8 cellular contexts compared by ENCODE assay signal in the genomic region with DNA sequence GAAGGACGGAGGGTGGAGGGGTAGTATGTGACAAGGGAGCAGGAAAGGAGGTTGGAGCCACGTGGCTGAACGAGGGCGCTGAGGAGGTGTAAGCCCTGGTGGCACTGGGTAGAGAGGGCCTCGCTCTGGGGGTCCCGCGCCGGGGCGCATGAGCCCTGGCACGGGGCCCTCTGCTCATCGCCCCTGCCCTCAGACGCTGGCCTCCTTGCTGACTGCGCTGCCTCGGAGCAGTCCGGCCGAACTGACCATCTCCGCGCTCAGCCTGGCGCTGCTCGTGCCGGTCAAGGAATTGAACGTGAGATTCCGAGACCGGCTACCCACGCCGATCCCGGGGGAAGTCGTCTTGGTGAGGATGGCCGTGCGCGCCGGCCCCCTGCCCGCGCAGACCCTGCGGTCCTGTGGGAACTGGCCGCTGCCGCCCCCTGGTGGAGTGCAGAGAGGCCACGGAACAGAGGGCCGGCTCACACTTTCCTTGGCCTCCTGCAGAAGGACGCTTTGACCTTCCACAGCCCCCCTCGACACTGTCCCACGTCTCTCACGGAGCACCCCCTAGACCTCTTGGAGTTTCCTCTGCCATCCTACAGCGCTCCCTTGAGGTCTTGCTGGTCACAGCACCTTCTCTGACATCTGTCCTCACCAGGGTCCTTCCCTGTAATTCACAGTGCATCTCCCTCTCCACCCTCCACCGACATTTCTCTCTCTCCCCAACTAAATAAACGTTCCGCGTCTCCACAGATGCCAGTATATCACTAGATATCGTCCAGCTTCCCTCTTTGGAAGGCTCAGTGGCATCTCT. TPM values are rescaled to one million over a fixed set of nuclear protein-coding genes. Genes with fewer than 3 reads are reported as not detected.
A peak's percentile ranks its signal among the peaks of the same experiment; 100 is the strongest.
DNase-seq lines count a peak whose midpoint lies in the region; ATAC-seq, FAIRE-seq and TF ChIP-seq lines count a peak whose summit lies in the region.

No MANE protein-coding gene starts in this region.

- peak; percentile 87 for DNase-seq in BE2C
- DNase-seq in NCI-H2227 treated with DMSO at 0.1 percent for 48 hours (lab: John Stamatoyannopoulos, UW), result peak; percentile 44
- peak; percentile 56 for DNase-seq in activated T-cell treated with anti-CD3 and anti-CD28 coated beads, Interleukin-2, amount 50 U/mL, for 4 hours
- DNase-seq in fibroblast of mammary gland (ENCODE audit: low read depth), result peak; percentile 16
- DNase-seq in nephron progenitor cell, result peak; percentile 90
- peak; percentile 72 for DNase-seq in urothelium cell line (ENCODE audit: low spot score)
- no peak for DNase-seq in DMS153 treated with DMSO at 0.1 percent for 48 hours (lab: John Stamatoyannopoulos, UW; ENCODE audit: unreplicated experiment)

- H3K27me3 ChIP-seq in BE2C, result peaks cover 6% of the 10 kb centered on the region; the same call in 1 of the 2 replicates

- H3K4me3 ChIP-seq in BE2C (ENCODE audit: low read depth, low read length), result peak overlapping the region; percentile 45
- peak overlapping the region; percentile 30 for H3K4me3 ChIP-seq in fibroblast of mammary gland (ENCODE audit: control insufficient read depth, low read depth, low read length)

- no peaks in the 10 kb centered on the region for H3K4me1 ChIP-seq in BE2C

- peak overlapping the region; percentile 65 for H3K4me3 Mint-ChIP-seq in activated T-cell treated with anti-CD3 and anti-CD28 coated beads, Interleukin-2, amount 50 U/mL, for 4 hours
- peak overlapping the region; percentile 81 for H3K4me3 Mint-ChIP-seq in nephron progenitor cell

- H3K27ac Mint-ChIP-seq in nephron progenitor cell, result no peak overlapping the region

- TF ChIP-seq CTCF in BE2C (IDR thresholded peaks at IDR 0.05; ENCODE audit: low read depth, low read length), result peak; percentile 92
- peak; percentile 75 for TF ChIP-seq CTCF in fibroblast of mammary gland (conservative IDR thresholded peaks at IDR 0.05; ENCODE audit: control insufficient read depth, insufficient read depth, low read depth, low read length)
- peak; percentile 94 for TF ChIP-seq CTCF in nephron progenitor cell (IDR thresholded peaks at IDR 0.05)

- no peak for FAIRE-seq in urothelium cell line (lab: Jason Lieb, UNC)

- no peaks in the 10 kb centered on the region for H3K36me3 ChIP-seq in BE2C

- no peaks in the 10 kb centered on the region for H3K9me3 Mint-ChIP-seq in activated T-cell treated with anti-CD3 and anti-CD28 coated beads, Interleukin-2, amount 50 U/mL, for 4 hours
- H3K9me3 Mint-ChIP-seq in nephron progenitor cell, result peaks cover 3% of the 10 kb centered on the region

- no peaks in the 10 kb centered on the region for H3K36me3 Mint-ChIP-seq in activated T-cell treated with anti-CD3 and anti-CD28 coated beads, Interleukin-2, amount 50 U/mL, for 4 hours (ENCODE audit: insufficient read depth)
- H3K36me3 Mint-ChIP-seq in nephron progenitor cell (ENCODE audit: low read depth), result peaks cover 15% of the 10 kb centered on the region

- peaks cover 95% of the 10 kb centered on the region for H3K27me3 Mint-ChIP-seq in activated T-cell treated with anti-CD3 and anti-CD28 coated beads, Interleukin-2, amount 50 U/mL, for 4 hours (ENCODE audit: low read depth)
- peaks cover 100% of the 10 kb centered on the region for H3K27me3 Mint-ChIP-seq in nephron progenitor cell (ENCODE audit: low read depth, poor library complexity)

- H3K9me3 ChIP-seq in BE2C, result no peaks in the 10 kb centered on the region

- peak; percentile 52 for ATAC-seq in GM21360 (IDR thresholded peaks at IDR 0.05; ENCODE audit: unreplicated experiment)
- ATAC-seq in activated T-cell treated with anti-CD3 and anti-CD28 coated beads, Interleukin-2, amount 50 U/mL, for 4 hours, result peak; percentile 78

- peaks cover 26% of the 10 kb centered on the region for H3K4me1 Mint-ChIP-seq in activated T-cell treated with anti-CD3 and anti-CD28 coated beads, Interleukin-2, amount 50 U/mL, for 4 hours (ENCODE audit: low read depth)
- peaks cover 38% of the 10 kb centered on the region for H3K4me1 Mint-ChIP-seq in nephron progenitor cell

RNA-seq across cellular contexts. Expression of a gene that starts 10.5 kb away (rescaled TPM):
- polyA plus RNA-seq in BE2C (2012; ENCODE audit: insufficient read depth, insufficient read length, low read depth), result 18.5 TPM
- total RNA-seq in activated T-cell treated with anti-CD3 and anti-CD28 coated beads, Interleukin-2, amount 50 U/mL, for 4 hours, result 1 to 10 TPM in 1 of 3 donors, under 1 TPM in 2; 0.56 to 1.6 (median 0.65) TPM

RNA-seq across cellular contexts. Expression of a gene that starts 11.3 kb away (rescaled TPM):
- polyA plus RNA-seq in BE2C (2012; ENCODE audit: insufficient read depth, insufficient read length, low read depth), result 17.6 TPM
- 1 to 10 TPM; 3.2 to 4.6 (median 3.6) TPM for total RNA-seq in activated T-cell treated with anti-CD3 and anti-CD28 coated beads, Interleukin-2, amount 50 U/mL, for 4 hours

RNA-seq across cellular contexts. Expression of a gene that starts 17.1 kb away (rescaled TPM):
- 178 TPM for polyA plus RNA-seq in BE2C (2012; ENCODE audit: insufficient read depth, insufficient read length, low read depth)
- total RNA-seq in activated T-cell treated with anti-CD3 and anti-CD28 coated beads, Interleukin-2, amount 50 U/mL, for 4 hours, result 10 to 100 TPM; 15.9 to 18.6 (median 17.0) TPM

RNA-seq across cellular contexts. Expression of a gene that starts 30.7 kb away (rescaled TPM):
- polyA plus RNA-seq in BE2C (2012; ENCODE audit: insufficient read depth, insufficient read length, low read depth), result 37.0 TPM
- 10 to 100 TPM; 28.6 to 32.0 (median 29.1) TPM for total RNA-seq in activated T-cell treated with anti-CD3 and anti-CD28 coated beads, Interleukin-2, amount 50 U/mL, for 4 hours
